In genomic region chr2:184047536-184047935, GRCh38 we compare ENCODE assay signal across 16 cellular contexts.
DNase-seq lines count a peak whose midpoint lies in the region; ATAC-seq and TF ChIP-seq lines count a peak whose summit lies in the region.
"Had no signal": no experiment of that assay in that cellular context is flagged by ENCODE, and none has a peak within 500 bp of the region (broad histone marks: within the 10 kb centered on the region; RNA-seq: fewer than 3 reads in every experiment).

No MANE protein-coding gene starts in this region.

- no peaks in the 10 kb centered on the region for H3K36me3 ChIP-seq in heart right ventricle
- H3K36me3 ChIP-seq: BLaER1 had no signal

- no peaks in the 10 kb centered on the region for H3K4me1 ChIP-seq in heart right ventricle
- H3K4me1 ChIP-seq: BLaER1 had no signal

- 54% methylated on average over 3 of the region's 3 CpGs for WGBS in heart right ventricle, 2 donors

- no peak overlapping the region for H3K4me3 ChIP-seq in heart right ventricle
- H3K4me3 ChIP-seq: BLaER1 had no signal

- TF ChIP-seq CTCF in heart right ventricle (IDR thresholded peaks at IDR 0.05): no peak

- no peaks in the 10 kb centered on the region for H3K27me3 ChIP-seq in heart right ventricle
- H3K27me3 ChIP-seq: BLaER1 had no signal

- intact Hi-C loops in heart right ventricle (cut with DNase I): no loop called here

- H3K27ac ChIP-seq in heart right ventricle: no peak overlapping the region
- H3K27ac ChIP-seq: BLaER1, HL-60 had no signal

- DNase-seq in H4 (ENCODE audit: low spot score) (peak; percentile 9), astrocyte of the hippocampus (ENCODE audit: low read depth, low spot score) (peak; percentile 28), iris pigment epithelial cell (ENCODE audit: low read depth) (peak; percentile 1), foreskin melanocyte (no peak), heart right ventricle (no peak)
- DNase-seq: 8988T; CD4-positive, alpha-beta memory T cell; DMS153; DMS79; GDM1; GOT3; H9 had no signal

- ATAC-seq in HG02870 (IDR thresholded peaks at IDR 0.05; ENCODE audit: unreplicated experiment) (no peak), HG03460 (IDR thresholded peaks at IDR 0.05; ENCODE audit: unreplicated experiment) (no peak), heart right ventricle (no peak)

- no peaks in the 10 kb centered on the region for H3K9me3 ChIP-seq in heart right ventricle
- H3K9me3 ChIP-seq: BLaER1 had no signal

Comparison
In these comparisons a context has a peak if more than half of its experiments do, and no peak if none do; other contexts are left out.
1. DNase-seq: peak in H4 (single experiment), astrocyte of the hippocampus (single experiment) and iris pigment epithelial cell (single experiment); none in foreskin melanocyte (single experiment) and heart right ventricle (0 of 2).